17 cellular contexts compared by ENCODE assay signal in the genomic region with DNA sequence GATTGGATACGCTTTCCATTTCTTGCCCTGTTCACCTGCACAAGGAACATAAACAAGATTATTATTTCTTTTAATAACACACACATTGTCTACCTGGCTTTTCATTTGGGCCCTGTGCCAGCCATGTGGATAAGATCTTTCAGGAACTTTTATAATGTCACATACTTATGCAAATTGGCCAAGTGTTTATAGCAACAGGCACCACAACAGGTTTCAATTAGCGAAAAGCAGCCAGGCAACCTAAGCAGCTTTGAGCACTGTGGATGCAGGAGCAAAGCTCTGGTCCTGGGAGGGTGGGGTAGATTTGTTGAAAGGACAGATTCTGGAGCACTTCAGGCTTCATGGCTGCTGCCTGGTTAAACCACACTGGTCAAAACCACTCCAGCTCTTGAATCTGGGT.
DNase-seq lines count a peak whose midpoint lies in the region; ATAC-seq and TF ChIP-seq lines count a peak whose summit lies in the region.
"Had no signal": no experiment of that assay in that cellular context is flagged by ENCODE, and none has a peak within 500 bp of the region (broad histone marks: within the 10 kb centered on the region; RNA-seq: fewer than 3 reads in every experiment).

No MANE protein-coding gene starts in this region.

- no peak overlapping the region for H3K4me3 Mint-ChIP-seq in GM23338
- H3K4me3 Mint-ChIP-seq in endodermal cell = no peak overlapping the region
- H3K4me3 Mint-ChIP-seq in neural progenitor cell = no peak overlapping the region
- H3K4me3 Mint-ChIP-seq: activated CD4-positive, alpha-beta T cell treated with anti-CD3 and anti-CD28 coated beads for 36 hours; stimulated activated naive B cell treated with anti-CD40 and anti-IgM and Interleukin-4, amounts not matched to agents 10 μg/mL and 1 μg/mL and 100 μg/mL, for 72 hours had no signal

- H2AFZ ChIP-seq in GM23338 = no peak overlapping the region
- no peak overlapping the region for H2AFZ ChIP-seq in neural progenitor cell (replicated peaks)
- no peak overlapping the region for H2AFZ ChIP-seq in GM23248

- H3K4me3 ChIP-seq in GM23338 = no peak overlapping the region
- no peak overlapping the region for H3K4me3 ChIP-seq in endodermal cell (ENCODE audit: low read length)
- no peak overlapping the region for H3K4me3 ChIP-seq in neural progenitor cell
- H3K4me3 ChIP-seq in GM23248 = no peak overlapping the region
- no peak overlapping the region for H3K4me3 ChIP-seq in dorsolateral prefrontal cortex
- H3K4me3 ChIP-seq: smooth muscle cell had no signal

- DNase-seq in GM23338 (ENCODE audit: low spot score) (peak; percentile 38), NCI-H1105 treated with DMSO at 0.1 percent for 48 hours (lab: John Stamatoyannopoulos, UW) (peak; percentile 99), endodermal cell (peak; percentile 54), neural progenitor cell (ENCODE audit: low spot score) (peak; percentile 11), GM23248 (no peak), dorsolateral prefrontal cortex (no peak)
- no peak for DNase-seq in activated CD4-positive, alpha-beta T cell treated with anti-CD3 and anti-CD28 coated beads for 48 hours
- DNase-seq: activated CD4-positive, alpha-beta T cell treated with anti-CD3 and anti-CD28 coated beads for 36 hours; effector CD8-positive, alpha-beta T cell; midbrain; NCI-H1092; NCI-H82; occipital lobe; SHP77; stimulated activated naive B cell treated with anti-CD40 and anti-IgM and Interleukin-4, amounts not matched to agents 10 μg/mL and 1 μg/mL and 100 μg/mL, for 72 hours had no signal

- in situ Hi-C loops in GM23248 (cut with MboI) = no loop called here

- H3K27me3 Mint-ChIP-seq in GM23338 (ENCODE audit: insufficient read depth, low read depth, poor library complexity) (peaks cover 1% of the 10 kb centered on the region), endodermal cell (ENCODE audit: insufficient read depth) (peaks cover 3% of the 10 kb centered on the region), neural progenitor cell (ENCODE audit: insufficient read depth, low read depth) (peaks cover 5% of the 10 kb centered on the region)

- H4K20me1 ChIP-seq in GM23338 (replicated peaks; ENCODE audit: insufficient read depth) (no peaks in the 10 kb centered on the region), neural progenitor cell (ENCODE audit: low read depth) (no peaks in the 10 kb centered on the region), GM23248 (ENCODE audit: insufficient read depth) (no peaks in the 10 kb centered on the region)

- H3F3A ChIP-seq in GM23338 (replicated peaks; ENCODE audit: low read depth) = no peaks in the 10 kb centered on the region
- H3F3A ChIP-seq in neural progenitor cell (ENCODE audit: low read depth) = peaks cover 5% of the 10 kb centered on the region
- H3F3A ChIP-seq in GM23248 (ENCODE audit: insufficient read depth) = no peaks in the 10 kb centered on the region

- H3K9me3 Mint-ChIP-seq in GM23338 = no peaks in the 10 kb centered on the region
- no peaks in the 10 kb centered on the region for H3K9me3 Mint-ChIP-seq in endodermal cell
- H3K9me3 Mint-ChIP-seq in neural progenitor cell = peaks cover 5% of the 10 kb centered on the region

- H3K9ac ChIP-seq in endodermal cell (ENCODE audit: extremely low read depth, low read length, poor library complexity, severe bottlenecking) = no peak overlapping the region
- no peak overlapping the region for H3K9ac ChIP-seq in neural progenitor cell
- H3K9ac ChIP-seq in GM23248 = no peak overlapping the region

- H3K9me3 ChIP-seq in endodermal cell (ENCODE audit: control insufficient read depth, low read length) (no peaks in the 10 kb centered on the region), neural progenitor cell (ENCODE audit: low read depth) (no peaks in the 10 kb centered on the region), GM23248 (ENCODE audit: low read depth) (no peaks in the 10 kb centered on the region)

- H3K27ac Mint-ChIP-seq in GM23338 = no peak overlapping the region
- no peak overlapping the region for H3K27ac Mint-ChIP-seq in endodermal cell
- no peak overlapping the region for H3K27ac Mint-ChIP-seq in neural progenitor cell
- H3K27ac Mint-ChIP-seq: activated CD4-positive, alpha-beta T cell treated with anti-CD3 and anti-CD28 coated beads for 36 hours; activated naive CD4-positive, alpha-beta T cell treated with anti-CD3 and anti-CD28 coated beads, Interleukin-2, amount 50 U/mL, for 72 hours; stimulated activated naive B cell treated with anti-CD40 and anti-IgM and Interleukin-4, amounts not matched to agents 10 μg/mL and 1 μg/mL and 100 μg/mL, for 72 hours had no signal

- TF ChIP-seq CTCF in GM23338 (conservative IDR thresholded peaks at IDR 0.05; ENCODE audit: low read depth in 2 of 2) = no peak
- TF ChIP-seq CTCF in endodermal cell (conservative IDR thresholded peaks at IDR 0.05) = no peak
- TF ChIP-seq CTCF in neural progenitor cell (IDR thresholded peaks at IDR 0.05) = no peak
- TF ChIP-seq CTCF in dorsolateral prefrontal cortex (IDR thresholded peaks at IDR 0.05 in 54 of 56, conservative IDR thresholded peaks at IDR 0.05 in 2 of 56; ENCODE audit: low read depth in 1 of 56, partially characterized antibody in 56 of 56) = no peak

- H3K27ac ChIP-seq in GM23338 (ENCODE audit: low read depth) (no peak overlapping the region), endodermal cell (ENCODE audit: low read depth, low read length) (no peak overlapping the region), neural progenitor cell (no peak overlapping the region), GM23248 (no peak overlapping the region), dorsolateral prefrontal cortex (no peak overlapping the region)

- H3K4me2 ChIP-seq in GM23338 = no peak overlapping the region
- no peak overlapping the region for H3K4me2 ChIP-seq in neural progenitor cell
- no peak overlapping the region for H3K4me2 ChIP-seq in GM23248 (ENCODE audit: unreplicated experiment)
- H3K4me2 ChIP-seq: smooth muscle cell had no signal

- H3K79me2 ChIP-seq in GM23338 (replicated peaks; ENCODE audit: insufficient read depth) = no peaks in the 10 kb centered on the region
- no peaks in the 10 kb centered on the region for H3K79me2 ChIP-seq in neural progenitor cell (ENCODE audit: low read depth)
- no peaks in the 10 kb centered on the region for H3K79me2 ChIP-seq in GM23248 (ENCODE audit: insufficient read depth)

- no peak for ATAC-seq in GM23338
- ATAC-seq: activated CD4-positive, alpha-beta T cell treated with anti-CD3 and anti-CD28 coated beads for 36 hours; activated naive CD4-positive, alpha-beta T cell treated with anti-CD3 and anti-CD28 coated beads, Interleukin-2, amount 50 U/mL, for 72 hours; stimulated activated naive B cell treated with anti-CD40 and anti-IgM and Interleukin-4, amounts not matched to agents 10 μg/mL and 1 μg/mL and 100 μg/mL, for 72 hours had no signal

- no peaks in the 10 kb centered on the region for H3K36me3 ChIP-seq in GM23338 (ENCODE audit: insufficient read depth)
- no peaks in the 10 kb centered on the region for H3K36me3 ChIP-seq in endodermal cell (ENCODE audit: control insufficient read depth, insufficient read depth, low read length)
- H3K36me3 ChIP-seq in neural progenitor cell = no peaks in the 10 kb centered on the region
- H3K36me3 ChIP-seq in GM23248 (ENCODE audit: low read depth) = no peaks in the 10 kb centered on the region

- H3K9me2 ChIP-seq in GM23338 (ENCODE audit: insufficient read depth) (0 out of 2 replicates have a peak, but pooled peaks cover 8% of the 10 kb centered on the region), GM23248 (ENCODE audit: insufficient read depth) (no peaks in the 10 kb centered on the region)

- intact Hi-C loops in dorsolateral prefrontal cortex (cut with DNase I) = no loop called here

- H3K27me3 ChIP-seq in GM23338 (ENCODE audit: insufficient read depth) (no peaks in the 10 kb centered on the region), endodermal cell (ENCODE audit: control insufficient read depth, insufficient read depth, low read length, poor library complexity, severe bottlenecking) (no peaks in the 10 kb centered on the region), neural progenitor cell (no peaks in the 10 kb centered on the region), GM23248 (replicated peaks; ENCODE audit: insufficient read depth) (peaks cover 21% of the 10 kb centered on the region; the same call in 1 of the 2 replicates), dorsolateral prefrontal cortex (peaks cover 0 to 30% (median 5%) of the 10 kb centered on the region in 45 donors)

- H3K4me1 Mint-ChIP-seq in GM23338 (no peaks in the 10 kb centered on the region; the same call in 2 of the 3 replicates), endodermal cell (peaks cover 1% of the 10 kb centered on the region), neural progenitor cell (no peaks in the 10 kb centered on the region)
- H3K4me1 Mint-ChIP-seq: activated CD4-positive, alpha-beta T cell treated with anti-CD3 and anti-CD28 coated beads for 36 hours; stimulated activated naive B cell treated with anti-CD40 and anti-IgM and Interleukin-4, amounts not matched to agents 10 μg/mL and 1 μg/mL and 100 μg/mL, for 72 hours had no signal

- no peaks in the 10 kb centered on the region for H3K36me3 Mint-ChIP-seq in GM23338 (ENCODE audit: low read depth)
- H3K36me3 Mint-ChIP-seq in endodermal cell (ENCODE audit: low read depth) = no peaks in the 10 kb centered on the region
- no peaks in the 10 kb centered on the region for H3K36me3 Mint-ChIP-seq in neural progenitor cell
- H3K36me3 Mint-ChIP-seq: stimulated activated naive B cell treated with anti-CD40 and anti-IgM and Interleukin-4, amounts not matched to agents 10 μg/mL and 1 μg/mL and 100 μg/mL, for 72 hours had no signal

- WGBS in endodermal cell (ENCODE audit: insufficient coverage in 1 of 2, insufficient read length in 1 of 2), 2 experiments = 92 to 100% methylated on average over 1 to 2 of the region's 2 CpGs
- WGBS in GM23248 (ENCODE audit: low coverage in 1 of 2, low lambda C conversion rate in 2 of 2, missing lambda C conversion rate in 2 of 2), 2 experiments = 14 to 17% methylated on average over 2 of the region's 2 CpGs

- peaks cover 16% of the 10 kb centered on the region; the same call in 1 of the 2 replicates for H3K4me1 ChIP-seq in GM23338 (ENCODE audit: insufficient read depth)
- peaks cover 9% of the 10 kb centered on the region for H3K4me1 ChIP-seq in endodermal cell (ENCODE audit: control insufficient read depth, insufficient read depth, low read length)
- H3K4me1 ChIP-seq in neural progenitor cell = peaks cover 12% of the 10 kb centered on the region
- no peaks in the 10 kb centered on the region for H3K4me1 ChIP-seq in GM23248 (ENCODE audit: insufficient read depth)

TF ChIP-seq in GM23338, 12 proteins besides CTCF, POLR2A, EP300 and RAD21 (continues in another document):
- TF ChIP-seq ZNF331 (CRISPR knock-in tag; IDR thresholded peaks at IDR 0.05; ENCODE audit: low read depth) = no peak
- TF ChIP-seq EZH2phosphoT487 (IDR thresholded peaks at IDR 0.05; ENCODE audit: unreplicated experiment) = no peak
- no peak for TF ChIP-seq POLR2AphosphoS5 (IDR thresholded peaks at IDR 0.05; ENCODE audit: low read depth)

Comparison
In these comparisons a context has a peak if more than half of its experiments do, and no peak if none do; other contexts are left out.
1. DNase-seq: peak in GM23338 (single experiment), NCI-H1105 treated with DMSO at 0.1 percent for 48 hours (single experiment), endodermal cell (single experiment) and neural progenitor cell (single experiment); none in activated CD4-positive, alpha-beta T cell treated with anti-CD3 and anti-CD28 coated beads for 48 hours (single experiment), GM23248 (single experiment) and dorsolateral prefrontal cortex (0 of 10).